In the genomic region with DNA sequence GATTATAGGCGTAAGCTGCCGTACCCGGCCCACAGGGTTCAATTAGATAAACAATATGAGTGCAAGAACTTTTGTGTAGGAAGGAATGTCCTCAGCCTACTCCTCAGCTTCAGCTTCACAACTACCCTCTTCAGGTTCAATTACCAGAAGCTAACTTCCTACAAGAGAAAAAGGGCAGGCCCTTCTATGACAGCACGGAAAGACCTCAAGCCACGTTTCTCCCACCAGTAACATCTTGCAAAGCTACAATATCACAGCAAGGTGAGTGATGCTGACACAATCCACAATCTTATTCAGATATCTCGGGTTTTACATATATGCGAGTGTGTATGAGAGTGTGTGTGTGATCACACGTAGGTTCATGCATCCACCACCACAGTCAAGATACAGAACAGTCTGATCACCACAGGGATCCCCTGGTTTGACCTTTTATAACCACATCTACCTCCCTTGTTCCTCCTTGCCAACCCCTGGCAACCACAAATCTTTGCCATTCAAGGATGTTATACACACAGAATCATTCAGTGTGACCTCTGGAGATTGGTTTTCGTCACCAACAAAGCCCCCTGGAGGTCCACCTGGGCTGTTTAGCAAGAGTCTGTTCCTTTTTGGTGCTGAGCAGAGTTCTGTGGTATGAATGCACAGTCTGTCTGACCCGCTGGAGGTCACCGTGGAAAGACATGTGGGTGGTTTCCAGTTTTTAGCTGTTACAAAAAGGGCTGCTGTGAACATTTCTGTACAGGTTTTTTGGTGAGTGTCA, we compare ENCODE assay signal across 17 cellular contexts. TPM values are rescaled to one million over a fixed set of nuclear protein-coding genes. Genes with fewer than 3 reads are reported as not detected.
DNase-seq lines count a peak whose midpoint lies in the region; ATAC-seq and TF ChIP-seq lines count a peak whose summit lies in the region.
"Had no signal": no experiment of that assay in that cellular context is flagged by ENCODE, and none has a peak within 500 bp of the region (broad histone marks: within the 10 kb centered on the region; RNA-seq: fewer than 3 reads in every experiment).

No MANE protein-coding gene starts in this region.

- H3K79me2 ChIP-seq in PC-3 (ENCODE audit: low read length) = 0 out of 2 replicates have a peak, but pooled peaks cover 3% of the 10 kb centered on the region

- peak overlapping the region in 2 of 11 experiments; percentile 24 to 54; a peak in 3 of 22 replicates for H3K9ac ChIP-seq in BLaER1 treated with 17β-estradiol and CSF1 and Interleukin-3, amounts not matched to agents 10 nM and 100 nM
- H3K9ac ChIP-seq in PC-3 (ENCODE audit: low read length) = no peak overlapping the region

- H3K9me3 ChIP-seq in BLaER1 treated with 17β-estradiol and CSF1 and Interleukin-3, amounts not matched to agents 10 nM and 100 nM (replicated peaks in 1 of 11) = peaks cover 18 to 35% (median 27%) of the 10 kb centered on the region in 11 experiments
- H3K9me3 ChIP-seq in ascending aorta (no peaks in the 10 kb centered on the region), sigmoid colon (no peaks in the 10 kb centered on the region), PC-3 (ENCODE audit: low read length) (no peaks in the 10 kb centered on the region)
- H3K9me3 ChIP-seq: spleen had no signal

- intact Hi-C loops in ascending aorta (cut with DNase I) (loop anchor here (5.0 kb wide), 2 partner anchors 39 to 189 kb away; no protein-coding TSS in a partner anchor), sigmoid colon (cut with DNase I) (loop anchor here (5.0 to 10.0 kb wide), 2 partner anchors 189 to 497 kb away; no protein-coding TSS in a partner anchor), PC-3 (cut with micrococcal nuclease) (loop anchor here (5.0 kb wide), 2 partner anchors 289 to 489 kb away; no protein-coding TSS in a partner anchor)

- no TSS peak for BruUV-seq in PC-3 (replicated peaks; lab: Mats Ljungman, UMichigan)

- DNase-seq in NB4 (ENCODE audit: low read depth) = peak; percentile 49
- peak; percentile 2 to 59 for DNase-seq in ascending aorta (ENCODE audit: low spot score in 2 of 2)
- DNase-seq in sigmoid colon = peak; percentile 21
- no peak for DNase-seq in PC-3
- DNase-seq in RPMI8226 = no peak
- DNase-seq: Calu3, dermis blood vessel endothelial cell, GDM1, glutamatergic neuron, H7, naive B cell, NCI-H1436 had no signal

- peaks cover 92 to 100% (median 97%) of the 10 kb centered on the region in 11 experiments for H3K36me3 ChIP-seq in BLaER1 treated with 17β-estradiol and CSF1 and Interleukin-3, amounts not matched to agents 10 nM and 100 nM
- H3K36me3 ChIP-seq in ascending aorta (peaks cover 2 to 29% of the 10 kb centered on the region in 2 donors), sigmoid colon (peaks cover 0 to 58% (median 12%) of the 10 kb centered on the region in 4 donors), PC-3 (ENCODE audit: low read depth, low read length) (peaks cover 22% of the 10 kb centered on the region)

- TF ChIP-seq CTCF in NB4 (IDR thresholded peaks at IDR 0.05; ENCODE audit: low read depth, low read length) (no peak), ascending aorta (IDR thresholded peaks at IDR 0.05) (no peak), sigmoid colon (IDR thresholded peaks at IDR 0.05) (no peak), PC-3 (conservative IDR thresholded peaks at IDR 0.05; ENCODE audit: low read depth, low read length) (no peak)

- no peak overlapping the region for H2AFZ ChIP-seq in PC-3 (ENCODE audit: low read length)

- H3K27ac ChIP-seq in BLaER1 treated with 17β-estradiol and CSF1 and Interleukin-3, amounts not matched to agents 10 nM and 100 nM = peak overlapping the region in 4 of 11 experiments; percentile 48 to 61 (median 54); a peak in 6 of 22 replicates
- H3K27ac ChIP-seq in ascending aorta (peak overlapping the region; percentile 54 to 66), sigmoid colon (peak overlapping the region in 2 of 4 donors; percentile 7 to 51), PC-3 (ENCODE audit: low read length) (no peak overlapping the region)
- H3K27ac ChIP-seq: spleen had no signal

- H3K4me2 ChIP-seq in BLaER1 treated with 17β-estradiol and CSF1 and Interleukin-3, amounts not matched to agents 10 nM and 100 nM = peak overlapping the region in 8 of 11 experiments; percentile 6 to 55 (median 32); a peak in 10 of 22 replicates
- H3K4me2 ChIP-seq in PC-3 (ENCODE audit: low read length) = no peak overlapping the region

- 86 to 91% methylated on average over 11 of the region's 11 CpGs for WGBS in sigmoid colon, 2 donors

- no peaks in the 10 kb centered on the region for H3K27me3 ChIP-seq in BLaER1 treated with 17β-estradiol and CSF1 and Interleukin-3, amounts not matched to agents 10 nM and 100 nM
- H3K27me3 ChIP-seq in ascending aorta = no peaks in the 10 kb centered on the region
- H3K27me3 ChIP-seq in sigmoid colon = no peaks in the 10 kb centered on the region
- H3K27me3 ChIP-seq in PC-3 (ENCODE audit: low read length) = no peaks in the 10 kb centered on the region
- H3K27me3 ChIP-seq: spleen had no signal

- TF ChIP-seq POLR2A in NB4 (IDR thresholded peaks at IDR 0.05; ENCODE audit: extremely low read depth, insufficient read length) (no peak), sigmoid colon (IDR thresholded peaks at IDR 0.05) (no peak)

- H3K4me3 ChIP-seq in BLaER1 treated with 17β-estradiol and CSF1 and Interleukin-3, amounts not matched to agents 10 nM and 100 nM = no peak overlapping the region
- no peak overlapping the region for H3K4me3 ChIP-seq in NB4 (ENCODE audit: low read depth, low read length)
- H3K4me3 ChIP-seq in ascending aorta = no peak overlapping the region
- no peak overlapping the region for H3K4me3 ChIP-seq in sigmoid colon
- H3K4me3 ChIP-seq in PC-3 (ENCODE audit: low read length) = no peak overlapping the region
- H3K4me3 ChIP-seq: spleen had no signal

- no peak for TF ChIP-seq EP300 in sigmoid colon (IDR thresholded peaks at IDR 0.05)

- H4K20me1 ChIP-seq in BLaER1 treated with 17β-estradiol and CSF1 and Interleukin-3, amounts not matched to agents 10 nM and 100 nM = peaks cover 0 to 30% (median 6%) of the 10 kb centered on the region in 11 experiments; a peak in 10 of 22 replicates
- no peaks in the 10 kb centered on the region for H4K20me1 ChIP-seq in PC-3 (ENCODE audit: low read length)

- POLR2A ChIA-PET in PC-3 (lab: Charles Lee; ENCODE audit: unreplicated experiment) = no interaction called here

- H3K9me2 ChIP-seq in PC-3 (replicated peaks; ENCODE audit: low read length) = no peaks in the 10 kb centered on the region

- CTCF ChIA-PET in PC-3 (lab: Charles Lee) = no interaction called here

- peaks cover 5 to 34% (median 22%) of the 10 kb centered on the region in 10 experiments; a peak in 17 of 20 replicates for H3K4me1 ChIP-seq in BLaER1 treated with 17β-estradiol and CSF1 and Interleukin-3, amounts not matched to agents 10 nM and 100 nM
- H3K4me1 ChIP-seq in ascending aorta (peaks cover 0 to 20% of the 10 kb centered on the region in 2 donors), sigmoid colon (peaks cover 0 to 15% (median 5%) of the 10 kb centered on the region in 4 donors), PC-3 (ENCODE audit: insufficient read depth, low read length) (no peaks in the 10 kb centered on the region)

- no peaks in the 10 kb centered on the region for H3F3A ChIP-seq in PC-3 (ENCODE audit: low read length, unreplicated experiment)

- ATAC-seq in PC-3 (no peak), HG02981 (IDR thresholded peaks at IDR 0.05; ENCODE audit: unreplicated experiment) (no peak), HG02588 (IDR thresholded peaks at IDR 0.05; ENCODE audit: unreplicated experiment) (no peak)
- ATAC-seq: WTC11 had no signal

RNA-seq across cellular contexts. Expression of gene IPPK, which starts 38.3 kb away (rescaled TPM):
- 28.0 TPM for total RNA-seq in ascending aorta
- total RNA-seq in sigmoid colon = 10 to 100 TPM in 1 of 4 donors, 1 to 10 TPM in 3; 5.7 to 12.5 (median 6.9) TPM
- polyA plus RNA-seq in sigmoid colon = 1 to 10 TPM; 3.6 to 7.8 (median 4.4) TPM
- 10.6 and 13.2 TPM in 2 replicates for total RNA-seq in PC-3 (2014; rRNA removed)

Comparison
In these comparisons a context has a peak if more than half of its experiments do, and no peak if none do; other contexts are left out.
1. DNase-seq: peak in NB4 (single experiment), ascending aorta (2 of 2) and sigmoid colon (single experiment); none in PC-3 (single experiment) and RPMI8226 (single experiment).